8 cellular contexts compared by ENCODE assay signal in the genomic region with DNA sequence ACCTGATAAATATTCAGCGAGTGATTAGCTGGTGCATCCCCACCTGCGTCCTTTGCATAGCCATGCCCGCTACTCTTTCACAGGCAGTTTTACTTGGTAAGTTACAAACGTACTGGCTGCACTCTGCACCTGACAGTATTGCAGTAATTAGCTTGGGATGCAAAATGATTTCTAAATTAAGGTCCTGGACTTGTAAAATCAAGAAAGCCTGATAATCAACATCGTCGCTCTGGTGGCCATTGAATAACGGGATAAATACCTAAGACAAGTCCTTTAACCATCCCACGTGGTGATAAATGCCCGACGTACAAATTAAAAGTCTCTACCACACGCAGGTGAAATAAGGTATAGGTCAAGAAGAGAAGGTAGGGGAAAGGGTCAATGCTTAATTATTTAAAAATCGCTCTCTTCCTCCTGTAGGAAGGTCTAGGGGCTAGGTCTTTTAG. TPM values are rescaled to one million over a fixed set of nuclear protein-coding genes. Genes with fewer than 3 reads are reported as not detected.
DNase-seq lines count a peak whose midpoint lies in the region; ATAC-seq, FAIRE-seq and TF ChIP-seq lines count a peak whose summit lies in the region.

No MANE protein-coding gene starts in this region.

- peak overlapping the region; percentile 85 for H3K4me3 Mint-ChIP-seq in activated naive CD4-positive, alpha-beta T cell treated with anti-CD3 and anti-CD28 coated beads for 36 hours

- no peaks in the 10 kb centered on the region for H3K9me3 Mint-ChIP-seq in activated naive CD4-positive, alpha-beta T cell treated with anti-CD3 and anti-CD28 coated beads for 36 hours

- no peaks in the 10 kb centered on the region for H3K36me3 ChIP-seq in upper lobe of left lung

- H3K9me3 ChIP-seq in upper lobe of left lung: no peaks in the 10 kb centered on the region

- intact Hi-C loops in activated naive CD4-positive, alpha-beta T cell treated with anti-CD3 and anti-CD28 coated beads for 36 hours (cut with micrococcal nuclease): loop anchor here (5.0 to 10.0 kb wide), 2 partner anchors 266 to 1327 kb away; no protein-coding TSS in a partner anchor
- intact Hi-C loops in lower leg skin (cut with DNase I; ENCODE audit: low total_unique reads): no loop called here

- H3K4me1 ChIP-seq in upper lobe of left lung: peaks cover 10 to 28% (median 14%) of the 10 kb centered on the region in 4 donors

- no peaks in the 10 kb centered on the region for H3K27me3 ChIP-seq in upper lobe of left lung

- peak overlapping the region; percentile 77 for H3K4me3 ChIP-seq in astrocyte of the cerebellum (ENCODE audit: low read depth, low read length)
- H3K4me3 ChIP-seq in lower leg skin (ENCODE audit: low read depth, poor library complexity, severe bottlenecking): peak overlapping the region; percentile 60
- peak overlapping the region; percentile 44 to 91 (median 76) for H3K4me3 ChIP-seq in upper lobe of left lung

- ATAC-seq in upper lobe of left lung (ENCODE audit: low FRiP score in 2 of 2) (no peak), GM19035 (IDR thresholded peaks at IDR 0.05; ENCODE audit: unreplicated experiment) (no peak)

- in situ Hi-C loops in astrocyte of the cerebellum (cut with HindIII; ENCODE audit: low sequenced_read_pairs): no loop called here

- no peaks in the 10 kb centered on the region for H3K27me3 Mint-ChIP-seq in activated naive CD4-positive, alpha-beta T cell treated with anti-CD3 and anti-CD28 coated beads for 36 hours (ENCODE audit: low read depth)

- TF ChIP-seq POLR2A in lower leg skin (IDR thresholded peaks at IDR 0.05) (no peak), upper lobe of left lung (IDR thresholded peaks at IDR 0.05) (no peak)

- H3K4me1 Mint-ChIP-seq in activated naive CD4-positive, alpha-beta T cell treated with anti-CD3 and anti-CD28 coated beads for 36 hours (ENCODE audit: low read depth): peaks cover 23% of the 10 kb centered on the region

- H3K27ac ChIP-seq in upper lobe of left lung: peak overlapping the region in 1 of 4 donors; percentile 85

- TF ChIP-seq EP300 in upper lobe of left lung (IDR thresholded peaks at IDR 0.05): no peak

- TF ChIP-seq CTCF in astrocyte of the cerebellum (IDR thresholded peaks at IDR 0.05; ENCODE audit: low read depth, low read length, missing control alignments) (no peak), lower leg skin (IDR thresholded peaks at IDR 0.05) (no peak), upper lobe of left lung (IDR thresholded peaks at IDR 0.05) (no peak)

- DNase-seq in activated naive CD4-positive, alpha-beta T cell treated with anti-CD3 and anti-CD28 coated beads for 36 hours: no peak
- no peak for DNase-seq in activated naive CD4-positive, alpha-beta T cell (lab: John Stamatoyannopoulos, UW)
- DNase-seq in astrocyte of the cerebellum (ENCODE audit: low read depth): no peak
- no peak for DNase-seq in lower leg skin (ENCODE audit: low spot score in 2 of 2)
- no peak for DNase-seq in upper lobe of left lung
- DNase-seq in NCI-H1436 (lab: John Stamatoyannopoulos, UW): no peak
- DNase-seq in RCC 7860 (ENCODE audit: low spot score): no peak

- CTCF ChIA-PET in activated naive CD4-positive, alpha-beta T cell treated with anti-CD3 and anti-CD28 coated beads for 36 hours (lab: Charles Lee): interaction anchor here (0.6 to 2.2 kb wide), 5 partner anchors 9 to 327 kb away, joined by 3 to 8 read pairs (median 3); no protein-coding TSS in a partner anchor

- peak overlapping the region; percentile 68 for H3K27ac Mint-ChIP-seq in activated naive CD4-positive, alpha-beta T cell treated with anti-CD3 and anti-CD28 coated beads for 36 hours

- WGBS in lower leg skin, 2 donors: 31 to 39% methylated on average over 12 of the region's 12 CpGs
- 34 to 38% methylated on average over 12 of the region's 12 CpGs for WGBS in upper lobe of left lung, 2 donors

- H3K36me3 Mint-ChIP-seq in activated naive CD4-positive, alpha-beta T cell treated with anti-CD3 and anti-CD28 coated beads for 36 hours (ENCODE audit: low read depth): peaks cover 12% of the 10 kb centered on the region

- no peak for FAIRE-seq in RCC 7860 (lab: Jason Lieb, UNC)

RNA-seq across cellular contexts. Expression of a gene that starts 1.0 kb away (rescaled TPM):
- total RNA-seq in activated naive CD4-positive, alpha-beta T cell treated with anti-CD3 and anti-CD28 coated beads for 36 hours: 10 to 100 TPM; 78.4 to 79.7 TPM
- total RNA-seq in lower leg skin (10 to 100 TPM in 3 of 4 donors, 1 to 10 TPM in 1; 9.6 to 15.5 (median 11.1) TPM), upper lobe of left lung (10 to 100 TPM; 10.9 to 29.3 (median 18.0) TPM)
